Comparison of ENCODE assay signal across 23 cellular contexts in the genomic region with DNA sequence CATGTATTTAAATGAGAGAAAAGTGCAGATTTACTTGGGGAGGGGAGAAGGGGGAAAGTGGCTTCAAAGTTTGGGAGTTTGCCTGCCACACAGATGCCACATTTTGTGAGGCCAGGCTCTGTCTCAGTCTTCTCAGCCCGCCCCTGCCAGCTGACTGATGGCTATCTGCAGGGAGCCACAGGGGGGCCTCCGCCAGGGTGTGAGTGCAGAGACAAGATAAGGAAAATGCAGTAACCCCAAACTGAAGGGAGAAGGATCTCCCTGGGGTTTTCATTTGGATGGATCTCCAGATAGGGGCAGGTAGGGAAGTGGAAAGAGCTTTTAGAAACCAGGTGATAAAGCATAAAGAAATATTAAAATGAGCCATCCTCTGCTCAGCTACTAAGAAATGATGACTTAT.
DNase-seq lines count a peak whose midpoint lies in the region; ATAC-seq and TF ChIP-seq lines count a peak whose summit lies in the region.
"Had no signal": no experiment of that assay in that cellular context is flagged by ENCODE, and none has a peak within 500 bp of the region (broad histone marks: within the 10 kb centered on the region; RNA-seq: fewer than 3 reads in every experiment).

No MANE protein-coding gene starts in this region.

- DNase-seq in cardiac muscle cell (ENCODE audit: low read depth in 1 of 2, low spot score in 1 of 2) (no peak), heart left ventricle (no peak), NOMO-1 treated with dmso at 0.1 percent for 144 hours (lab: John Stamatoyannopoulos, UW; ENCODE audit: unreplicated experiment) (peak; percentile 78), erythroblast (lab: John Stamatoyannopoulos, UW) (peak; percentile 90 to 93), DMS114 treated with DMSO at 0.1 percent for 48 hours (lab: John Stamatoyannopoulos, UW; ENCODE audit: unreplicated experiment) (no peak), D341Med (ENCODE audit: low spot score) (no peak), NCI-H446 (lab: John Stamatoyannopoulos, UW) (no peak)
- DNase-seq: activated CD4-positive, alpha-beta T cell treated with anti-CD3 and anti-CD28 coated beads, Interleukin-2, amount 50 U/mL, for 4 hours; activated CD8-positive, alpha-beta memory T cell treated with anti-CD3 and anti-CD28 coated beads, Interleukin-2, amount 50 U/mL, for 48 hours; activated effector memory CD4-positive, alpha-beta T cell treated with Interleukin-2 at 50 U/mL for 16 hours; Calu3; foreskin fibroblast; naive thymus-derived CD4-positive, alpha-beta T cell; NCI-H1048; NCI-H1930; NCI-H510A treated with DMSO at 0.1 percent for 48 hours; pancreas had no signal

- H3K36me3 ChIP-seq in cardiac muscle cell: peaks cover 15% of the 10 kb centered on the region
- peaks cover 0 to 27% (median 18%) of the 10 kb centered on the region in 9 donors for H3K36me3 ChIP-seq in heart left ventricle
- H3K36me3 ChIP-seq: BLaER1 treated with 17β-estradiol and CSF1 and Interleukin-3, amounts not matched to agents 10 nM and 100 nM; pancreas; right lobe of liver; vagina had no signal

- intact Hi-C loops in heart left ventricle (cut with DNase I): loop anchor here in 2 of 10 donors (10.0 kb wide), 2 partner anchors 58 to 348 kb away; no protein-coding TSS in a partner anchor

- no peaks in the 10 kb centered on the region for H3K27me3 ChIP-seq in cardiac muscle cell
- H3K27me3 ChIP-seq in heart left ventricle: no peaks in the 10 kb centered on the region
- H3K27me3 ChIP-seq: BLaER1 treated with 17β-estradiol and CSF1 and Interleukin-3, amounts not matched to agents 10 nM and 100 nM; pancreas; right lobe of liver; vagina had no signal

- ATAC-seq in heart left ventricle (no peak), GM18868 (IDR thresholded peaks at IDR 0.05; ENCODE audit: unreplicated experiment) (no peak)
- ATAC-seq: naive thymus-derived CD4-positive, alpha-beta T cell; pancreas; right lobe of liver had no signal

- TF ChIP-seq CTCF in cardiac muscle cell (IDR thresholded peaks at IDR 0.05; ENCODE audit: low read depth, low read length): no peak
- no peak for TF ChIP-seq CTCF in heart left ventricle (IDR thresholded peaks at IDR 0.05)

- H3K4me3 ChIP-seq in cardiac muscle cell: no peak overlapping the region
- no peak overlapping the region for H3K4me3 ChIP-seq in heart left ventricle
- H3K4me3 ChIP-seq: BLaER1 treated with 17β-estradiol and CSF1 and Interleukin-3, amounts not matched to agents 10 nM and 100 nM; pancreas; right lobe of liver; vagina had no signal

- H3K27ac ChIP-seq in cardiac muscle cell (peak overlapping the region; percentile 16), heart left ventricle (no peak overlapping the region)
- H3K27ac ChIP-seq: BLaER1 treated with 17β-estradiol and CSF1 and Interleukin-3, amounts not matched to agents 10 nM and 100 nM; epithelial cell of prostate; pancreas; right lobe of liver; vagina; VCaP had no signal

- H3K9me3 ChIP-seq in cardiac muscle cell (ENCODE audit: low read depth): no peaks in the 10 kb centered on the region
- H3K9me3 ChIP-seq in heart left ventricle: no peaks in the 10 kb centered on the region
- H3K9me3 ChIP-seq: BLaER1 treated with 17β-estradiol and CSF1 and Interleukin-3, amounts not matched to agents 10 nM and 100 nM; pancreas; right lobe of liver; vagina had no signal

- WGBS in heart left ventricle, 4 donors: 66 to 80% (median 79%) methylated on average over 2 of the region's 2 CpGs

- H3K4me1 ChIP-seq in cardiac muscle cell (ENCODE audit: low read depth): peaks cover 16% of the 10 kb centered on the region
- H3K4me1 ChIP-seq in heart left ventricle: peaks cover 0 to 13% (median 3%) of the 10 kb centered on the region in 12 donors
- H3K4me1 ChIP-seq: BLaER1 treated with 17β-estradiol and CSF1 and Interleukin-3, amounts not matched to agents 10 nM and 100 nM; pancreas; right lobe of liver; vagina had no signal

- TF ChIP-seq POLR2A in heart left ventricle (IDR thresholded peaks at IDR 0.05) (no peak), erythroblast (IDR thresholded peaks at IDR 0.05; ENCODE audit: low read length) (no peak)

Comparison
In these comparisons a context has a peak if more than half of its experiments do, and no peak if none do; other contexts are left out.
1. DNase-seq: peak in NOMO-1 treated with dmso at 0.1 percent for 144 hours (single experiment) and erythroblast (2 of 2); none in cardiac muscle cell (0 of 2), heart left ventricle (0 of 5), DMS114 treated with DMSO at 0.1 percent for 48 hours (single experiment), D341Med (single experiment) and NCI-H446 (0 of 2).